ENCODE assay signal across 25 cellular contexts in the genomic region with DNA sequence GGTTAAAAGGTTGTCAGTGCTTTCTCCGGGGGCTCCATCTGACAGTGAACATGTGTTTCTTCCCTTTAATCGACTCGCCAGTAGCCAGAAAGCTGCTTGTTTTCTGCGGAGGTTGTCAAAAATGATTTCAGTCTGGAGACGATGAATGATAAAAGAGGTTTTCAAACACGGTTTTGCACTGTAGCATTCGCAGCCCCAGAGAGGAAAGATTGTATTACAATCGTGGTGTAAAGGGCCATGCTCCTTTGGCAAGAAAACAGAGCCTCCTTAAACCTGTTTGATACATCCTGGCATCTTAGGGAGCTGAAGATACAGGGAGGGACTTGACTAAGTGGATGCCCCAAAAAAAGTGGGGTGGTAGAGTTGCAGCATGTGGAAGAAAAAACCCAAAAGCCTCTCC.
DNase-seq lines count a peak whose midpoint lies in the region; ATAC-seq and TF ChIP-seq lines count a peak whose summit lies in the region.
"Had no signal": no experiment of that assay in that cellular context is flagged by ENCODE, and none has a peak within 500 bp of the region (broad histone marks: within the 10 kb centered on the region; RNA-seq: fewer than 3 reads in every experiment).

No MANE protein-coding gene starts in this region.

- TF ChIP-seq POLR2A in thyroid gland (IDR thresholded peaks at IDR 0.05): no peak

- H3K14ac ChIP-seq in neuronal stem cell (ENCODE audit: low read length): no peak overlapping the region

- H3K36me3 ChIP-seq in SK-N-SH (replicated peaks in 1 of 2; ENCODE audit: control insufficient read depth in 1 of 2, insufficient read depth in 2 of 2, low read length in 1 of 2) (no peaks in the 10 kb centered on the region), mesodermal cell (ENCODE audit: control insufficient read depth, insufficient read depth, low read length) (no peaks in the 10 kb centered on the region), neuronal stem cell (replicated peaks in 1 of 2; ENCODE audit: control insufficient read depth in 2 of 2, insufficient read depth in 2 of 2, low read length in 2 of 2) (no peaks in the 10 kb centered on the region), thyroid gland (no peaks in the 10 kb centered on the region)
- H3K36me3 ChIP-seq: BE2C had no signal

- H2BK15ac ChIP-seq in neuronal stem cell (ENCODE audit: low read length): no peak overlapping the region

- H3K18ac ChIP-seq in neuronal stem cell (ENCODE audit: low read length): no peak overlapping the region

- intact Hi-C loops in thyroid gland (cut with DNase I): no loop called here

- no peak overlapping the region for H3K4me3 ChIP-seq in SK-N-SH (ENCODE audit: low read depth in 2 of 2, low read length in 1 of 2)
- no peak overlapping the region for H3K4me3 ChIP-seq in mesodermal cell (ENCODE audit: extremely low read depth, insufficient read depth, low read length, poor library complexity, severe bottlenecking)
- H3K4me3 ChIP-seq in neuronal stem cell (ENCODE audit: low read length in 2 of 2): no peak overlapping the region
- no peak overlapping the region for H3K4me3 ChIP-seq in thyroid gland (replicated peaks in 1 of 3)
- H3K4me3 ChIP-seq: PC-9 had no signal

- no peak overlapping the region for H2BK120ac ChIP-seq in neuronal stem cell (ENCODE audit: low read depth, low read length)

- H3F3A ChIP-seq in SK-N-SH (replicated peaks; ENCODE audit: insufficient read depth): no peaks in the 10 kb centered on the region

- H3K27me3 ChIP-seq in SK-N-SH (ENCODE audit: insufficient read depth) (no peaks in the 10 kb centered on the region; the same call in 1 of the 2 replicates), neuronal stem cell (ENCODE audit: control insufficient read depth in 3 of 3, insufficient read depth in 3 of 3, low read depth in 1 of 3, low read length in 3 of 3) (no peaks in the 10 kb centered on the region), thyroid gland (no peaks in the 10 kb centered on the region)
- H3K27me3 ChIP-seq: BE2C had no signal

- no peak overlapping the region for H4K91ac ChIP-seq in neuronal stem cell (ENCODE audit: low read depth, low read length, poor library complexity)

- CTCF ChIA-PET in SK-N-SH (lab: Yijun Ruan, JAX): interaction anchor here (1.1 to 1.3 kb wide), 2 partner anchors 104 to 106 kb away, joined by 3 read pairs; no protein-coding TSS in a partner anchor

- H2AK5ac ChIP-seq in neuronal stem cell (ENCODE audit: low read depth, low read length): no peak overlapping the region

- H2BK5ac ChIP-seq in neuronal stem cell (ENCODE audit: low read length): no peak overlapping the region

- TF ChIP-seq CTCF in SK-N-SH (IDR thresholded peaks at IDR 0.05): no peak
- no peak for TF ChIP-seq CTCF in thyroid gland (IDR thresholded peaks at IDR 0.05)

- H2AFZ ChIP-seq in SK-N-SH (ENCODE audit: low read depth) (no peak overlapping the region), neuronal stem cell (ENCODE audit: low read length) (peak overlapping the region; percentile 4)
- H2AFZ ChIP-seq: PC-9 had no signal

- POLR2A ChIA-PET in SK-N-SH (lab: Yijun Ruan, JAX): interaction anchor here (0.8 kb wide), 1 partner anchor 22 kb away, joined by 3 read pairs; no protein-coding TSS in a partner anchor

- DNase-seq in SK-N-SH: peak; percentile 39
- no peak for DNase-seq in neuronal stem cell (ENCODE audit: low spot score)
- DNase-seq in thyroid gland: no peak
- DNase-seq in NCI-H2171 (lab: John Stamatoyannopoulos, UW): no peak
- DNase-seq in MV-4-11 (lab: John Stamatoyannopoulos, UW): no peak
- DNase-seq: 8988T; ACHN; BE2C; Calu3; HCEC 1CT; IMR-90; KG1; MM.1S; NCI-H1048; NCI-H1694; NCI-H2029 treated with DMSO at 0.1 percent for 48 hours; NCI-H2171 treated with DMSO at 0.1 percent for 48 hours; NCI-H446; NCI-H82; NK-92 treated with Interleukin-12 subunit alpha and Interleukin-12 subunit beta, amount 100 ng/mL, for 24 hours; PC-9; Right ventricle myocardium superior; RPMI8226 had no signal

- peak in 1 of 2 experiments; percentile 29; a peak in 1 of 4 replicates for TF ChIP-seq EP300 in SK-N-SH (IDR thresholded peaks at IDR 0.05; ENCODE audit: borderline replicate concordance in 1 of 2, low read depth in 1 of 2, low read length in 1 of 2)

- H3K4me2 ChIP-seq in SK-N-SH (no peak overlapping the region), neuronal stem cell (ENCODE audit: insufficient read depth, low read length, poor library complexity, severe bottlenecking) (no peak overlapping the region)
- H3K4me2 ChIP-seq: PC-9 had no signal

- no peak overlapping the region for H2BK12ac ChIP-seq in neuronal stem cell (ENCODE audit: low read length)

- H3K27ac ChIP-seq in SK-N-SH (ENCODE audit: low read depth in 2 of 2, low read length in 1 of 2): no peak overlapping the region
- H3K27ac ChIP-seq in mesodermal cell (ENCODE audit: low read depth, low read length, severe bottlenecking): peak overlapping the region; percentile 59
- H3K27ac ChIP-seq in neuronal stem cell (replicated peaks; ENCODE audit: low read length): no peak overlapping the region
- no peak overlapping the region for H3K27ac ChIP-seq in thyroid gland
- H3K27ac ChIP-seq: PC-9 had no signal

- H4K20me1 ChIP-seq in SK-N-SH (ENCODE audit: insufficient read depth): no peaks in the 10 kb centered on the region

- no peaks in the 10 kb centered on the region for H3K9me2 ChIP-seq in SK-N-SH

- no peaks in the 10 kb centered on the region for H3K79me1 ChIP-seq in neuronal stem cell (ENCODE audit: low read depth, low read length)

- H3K23ac ChIP-seq in neuronal stem cell (ENCODE audit: low read depth, low read length, poor library complexity): no peak overlapping the region

- no peak for ATAC-seq in SK-N-SH treated with all-trans-retinoic acid at 6 μM for 48 hours

- 7% methylated on average over 8 of the region's 8 CpGs for WGBS in SK-N-SH (ENCODE audit: low lambda C conversion rate)
- 70 to 74% methylated on average over 8 of the region's 8 CpGs for WGBS in mesodermal cell (ENCODE audit: insufficient coverage in 2 of 2), 2 experiments
- no CpG with 5 or more reads among the region's 8 CpGs for WGBS in neuronal stem cell (ENCODE audit: extremely low coverage in 2 of 2, insufficient read length in 2 of 2, insufficient replicate concordance in 1 of 2), 2 donors
- WGBS in thyroid gland, 2 donors: 67 to 71% methylated on average over 8 of the region's 8 CpGs

- H3K4me1 ChIP-seq in SK-N-SH (ENCODE audit: control insufficient read depth in 1 of 2, insufficient read depth in 2 of 2, low read depth in 1 of 2, low read length in 1 of 2) (peaks cover 0 to 11% of the 10 kb centered on the region in 2 experiments; a peak in 3 of 4 replicates), mesodermal cell (ENCODE audit: control insufficient read depth, insufficient read depth, low read length, poor library complexity, severe bottlenecking) (no peaks in the 10 kb centered on the region), neuronal stem cell (ENCODE audit: control insufficient read depth in 2 of 2, insufficient read depth in 1 of 2, low read depth in 1 of 2, low read length in 2 of 2) (peaks cover 2 to 5% of the 10 kb centered on the region in 2 donors), thyroid gland (no peaks in the 10 kb centered on the region)
- H3K4me1 ChIP-seq: BE2C had no signal

- H3K9me3 ChIP-seq in SK-N-SH (no peaks in the 10 kb centered on the region), mesodermal cell (ENCODE audit: control insufficient read depth, low read length) (no peaks in the 10 kb centered on the region), neuronal stem cell (replicated peaks in 1 of 2; ENCODE audit: control insufficient read depth in 2 of 2, insufficient read depth in 1 of 2, low read depth in 1 of 2, low read length in 2 of 2) (no peaks in the 10 kb centered on the region), thyroid gland (no peaks in the 10 kb centered on the region)
- H3K9me3 ChIP-seq: BE2C had no signal

- no peaks in the 10 kb centered on the region for H3K79me2 ChIP-seq in SK-N-SH (ENCODE audit: insufficient read depth)

- no peak for TF ChIP-seq RAD21 in SK-N-SH (IDR thresholded peaks at IDR 0.05; ENCODE audit: low read length)

- H3K4ac ChIP-seq in neuronal stem cell (ENCODE audit: low read length): no peak overlapping the region

- no peak overlapping the region for H3K9ac ChIP-seq in SK-N-SH
- H3K9ac ChIP-seq in neuronal stem cell (ENCODE audit: low read depth, low read length, poor library complexity): no peak overlapping the region

- no peak overlapping the region for H4K8ac ChIP-seq in neuronal stem cell (ENCODE audit: low read depth, low read length)

TF ChIP-seq in SK-N-SH, 30 proteins besides CTCF, POLR2A, EP300 and RAD21:
- TF ChIP-seq RFX5 (IDR thresholded peaks at IDR 0.05; ENCODE audit: low read length) (no peak), TCF12 (IDR thresholded peaks at IDR 0.05) (no peak), GATA2 (CRISPR knock-in tag; IDR thresholded peaks at IDR 0.05) (peak; percentile 45), CHD2 (IDR thresholded peaks at IDR 0.05; ENCODE audit: low read length, partially characterized antibody) (no peak), GABPA (IDR thresholded peaks at IDR 0.05; ENCODE audit: low read depth) (no peak), FOXJ3 (CRISPR knock-in tag; IDR thresholded peaks at IDR 0.05) (peak; percentile 41; the same call in 1 of the 2 replicates), TEAD4 (IDR thresholded peaks at IDR 0.05; ENCODE audit: borderline replicate concordance, insufficient read depth) (no peak)

TF ChIP-seq in SK-N-SH treated with all-trans-retinoic acid at 6 μM for 48 hours, 23 proteins besides CTCF, POLR2A, EP300 and RAD21 (continues in another document):
- no peak for TF ChIP-seq PPARA (CRISPR knock-in tag; IDR thresholded peaks at IDR 0.05; ENCODE audit: borderline replicate concordance)
- no peak for TF ChIP-seq ZNF8 (CRISPR knock-in tag; IDR thresholded peaks at IDR 0.05)
- TF ChIP-seq BACH2 (CRISPR knock-in tag; IDR thresholded peaks at IDR 0.05; ENCODE audit: borderline replicate concordance): no peak
- TF ChIP-seq CSDC2 (CRISPR knock-in tag; IDR thresholded peaks at IDR 0.05): no peak
- no peak for TF ChIP-seq ZFP3 (CRISPR knock-in tag; IDR thresholded peaks at IDR 0.05)
